ENCODE assay signal across 8 cellular contexts in the genomic region with DNA sequence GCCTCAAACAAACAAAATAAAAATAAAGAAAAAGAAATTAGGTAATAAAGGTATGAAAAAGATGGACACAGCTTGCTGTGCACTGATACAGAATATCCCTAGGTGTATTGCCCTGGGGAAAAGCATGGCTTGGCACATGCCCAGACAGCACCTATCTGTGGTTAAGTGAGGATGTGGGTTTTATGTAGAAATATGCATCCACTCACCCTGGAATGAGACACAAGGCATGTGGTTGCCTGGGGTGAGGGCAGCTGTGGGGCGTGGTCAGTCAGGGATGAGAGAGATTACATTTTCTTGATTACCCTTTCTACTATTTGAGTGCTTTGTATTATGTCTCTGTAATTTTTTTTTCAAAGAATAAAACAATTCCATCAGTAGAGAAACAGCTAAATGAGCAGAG. TPM values are rescaled to one million over a fixed set of nuclear protein-coding genes. Genes with fewer than 3 reads are reported as not detected.
DNase-seq lines count a peak whose midpoint lies in the region; ATAC-seq lines count a peak whose summit lies in the region.

No MANE protein-coding gene starts in this region.

- no peak overlapping the region for H2AFZ ChIP-seq in GM23248

- no peaks in the 10 kb centered on the region for H3K9me3 ChIP-seq in GM23248 (ENCODE audit: low read depth)
- H3K9me3 ChIP-seq in naive thymus-derived CD4-positive, alpha-beta T cell (ENCODE audit: control insufficient read depth in 2 of 3, low read length in 3 of 3), result no peaks in the 10 kb centered on the region

- DNase-seq in GM23248 (peak; percentile 66), RKO (ENCODE audit: low spot score) (peak; percentile 63), NCI-H82 (lab: John Stamatoyannopoulos, UW) (no peak), DMS153 (lab: John Stamatoyannopoulos, UW) (no peak), NCI-H2081 (lab: John Stamatoyannopoulos, UW) (no peak)
- peak; percentile 62 for DNase-seq in activated naive CD8-positive, alpha-beta T cell treated with anti-CD3 and anti-CD28 coated beads, Interleukin-2, amount 50 U/mL, for 24 hours
- peak in 8 of 9 donors; percentile 45 to 81 (median 76) for DNase-seq in naive thymus-derived CD4-positive, alpha-beta T cell

- peaks cover under 1% of the 10 kb centered on the region for H3K27me3 ChIP-seq in GM23248 (replicated peaks; ENCODE audit: insufficient read depth)
- H3K27me3 ChIP-seq in naive thymus-derived CD4-positive, alpha-beta T cell (ENCODE audit: control insufficient read depth in 2 of 2, insufficient read depth in 2 of 2, low read length in 2 of 2), result no peaks in the 10 kb centered on the region

- CTCF ChIA-PET in naive thymus-derived CD4-positive, alpha-beta T cell (lab: Charles Lee), result no interaction called here

- peaks cover 22% of the 10 kb centered on the region for H3K4me1 Mint-ChIP-seq in activated naive CD8-positive, alpha-beta T cell treated with anti-CD3 and anti-CD28 coated beads, Interleukin-2, amount 50 U/mL, for 24 hours
- peaks cover 34 to 79% (median 60%) of the 10 kb centered on the region in 7 donors for H3K4me1 Mint-ChIP-seq in naive thymus-derived CD4-positive, alpha-beta T cell

- H3K9me3 Mint-ChIP-seq in activated naive CD8-positive, alpha-beta T cell treated with anti-CD3 and anti-CD28 coated beads, Interleukin-2, amount 50 U/mL, for 24 hours, result no peaks in the 10 kb centered on the region
- H3K9me3 Mint-ChIP-seq in naive thymus-derived CD4-positive, alpha-beta T cell, result no peaks in the 10 kb centered on the region

- H3K4me3 Mint-ChIP-seq in activated naive CD8-positive, alpha-beta T cell treated with anti-CD3 and anti-CD28 coated beads, Interleukin-2, amount 50 U/mL, for 24 hours, result no peak overlapping the region
- H3K4me3 Mint-ChIP-seq in naive thymus-derived CD4-positive, alpha-beta T cell, result peak overlapping the region; percentile 58 to 86 (median 78)

- WGBS in GM23248 (ENCODE audit: low coverage in 1 of 2, low lambda C conversion rate in 2 of 2, missing lambda C conversion rate in 2 of 2), 2 experiments, result 25 to 43% methylated on average over 1 of the region's 1 CpG

- POLR2A ChIA-PET in naive thymus-derived CD4-positive, alpha-beta T cell (lab: Charles Lee), result interaction anchor here (1.0 to 5.6 kb wide), 8 partner anchors 11 to 32 kb away, joined by 3 to 36 read pairs (median 6); partner anchors contain the start of gene ARL2BP

- intact Hi-C loops in naive thymus-derived CD4-positive, alpha-beta T cell (cut with micrococcal nuclease), result loop anchor here in 1 of 2 donors (1.0 kb wide), 1 partner anchor 10 kb away; no protein-coding TSS in a partner anchor

- no peak overlapping the region for H3K9ac ChIP-seq in GM23248

- peaks cover 16% of the 10 kb centered on the region for H3K4me1 ChIP-seq in GM23248 (ENCODE audit: insufficient read depth)
- peaks cover 12 to 42% of the 10 kb centered on the region in 2 donors for H3K4me1 ChIP-seq in naive thymus-derived CD4-positive, alpha-beta T cell (ENCODE audit: control insufficient read depth in 2 of 2, insufficient read depth in 2 of 2, low read length in 2 of 2)

- H3K36me3 ChIP-seq in GM23248 (ENCODE audit: low read depth), result no peaks in the 10 kb centered on the region
- no peaks in the 10 kb centered on the region for H3K36me3 ChIP-seq in naive thymus-derived CD4-positive, alpha-beta T cell (ENCODE audit: control insufficient read depth in 2 of 3, insufficient read depth in 3 of 3, low read length in 3 of 3)

- no peaks in the 10 kb centered on the region for H3K9me2 ChIP-seq in GM23248 (ENCODE audit: insufficient read depth)

- H3K36me3 Mint-ChIP-seq in activated naive CD8-positive, alpha-beta T cell treated with anti-CD3 and anti-CD28 coated beads, Interleukin-2, amount 50 U/mL, for 24 hours (ENCODE audit: low read depth), result no peaks in the 10 kb centered on the region
- H3K36me3 Mint-ChIP-seq in naive thymus-derived CD4-positive, alpha-beta T cell, result no peaks in the 10 kb centered on the region

- no peak overlapping the region for H3K4me3 ChIP-seq in GM23248
- H3K4me3 ChIP-seq in naive thymus-derived CD4-positive, alpha-beta T cell (ENCODE audit: low read length), result no peak overlapping the region

- 0 out of 2 replicates have a peak, but pooled peaks cover 5% of the 10 kb centered on the region for H3F3A ChIP-seq in GM23248 (ENCODE audit: insufficient read depth)

- no peaks in the 10 kb centered on the region for H3K79me2 ChIP-seq in GM23248 (ENCODE audit: insufficient read depth)

- H3K27ac Mint-ChIP-seq in activated naive CD8-positive, alpha-beta T cell treated with anti-CD3 and anti-CD28 coated beads, Interleukin-2, amount 50 U/mL, for 24 hours, result peak overlapping the region; percentile 71
- H3K27ac Mint-ChIP-seq in naive thymus-derived CD4-positive, alpha-beta T cell, result peak overlapping the region; percentile 36 to 93 (median 85)

- ATAC-seq in activated naive CD8-positive, alpha-beta T cell treated with anti-CD3 and anti-CD28 coated beads, Interleukin-2, amount 50 U/mL, for 24 hours, result peak; percentile 81
- ATAC-seq in naive thymus-derived CD4-positive, alpha-beta T cell, result peak; percentile 92
- ATAC-seq in GM21360 (IDR thresholded peaks at IDR 0.05; ENCODE audit: unreplicated experiment), result no peak

- H4K20me1 ChIP-seq in GM23248 (ENCODE audit: insufficient read depth), result no peaks in the 10 kb centered on the region

- in situ Hi-C loops in GM23248 (cut with MboI), result no loop called here

- H3K27me3 Mint-ChIP-seq in activated naive CD8-positive, alpha-beta T cell treated with anti-CD3 and anti-CD28 coated beads, Interleukin-2, amount 50 U/mL, for 24 hours, result peaks cover 5% of the 10 kb centered on the region
- H3K27me3 Mint-ChIP-seq in naive thymus-derived CD4-positive, alpha-beta T cell, result peaks cover 0 to 19% (median 0%) of the 10 kb centered on the region in 5 donors

- H3K4me2 ChIP-seq in GM23248 (ENCODE audit: unreplicated experiment), result no peak overlapping the region

- H3K27ac ChIP-seq in GM23248, result no peak overlapping the region
- no peak overlapping the region for H3K27ac ChIP-seq in naive thymus-derived CD4-positive, alpha-beta T cell (ENCODE audit: low read depth, low read length)

RNA-seq across cellular contexts. Expression of gene PLLP, which starts 6.9 kb away (rescaled TPM):
- not detected in 2 replicates for total RNA-seq in GM23248 (2014; rRNA removed; shearing (Covaris generic))
- polyA plus RNA-seq in GM23248 (2016; fragmentation: Nextera tagmentation; extraction: Ambion mirVana), result 0.44 and 0.46 TPM in 2 replicates
- 1 to 10 TPM in 4 of 5 experiments, under 1 TPM in 1; 0.36 to 8.4 (median 3.3) TPM for total RNA-seq in naive thymus-derived CD4-positive, alpha-beta T cell
- 10 to 100 TPM; 10.0 to 26.0 TPM for polyA plus RNA-seq in naive thymus-derived CD4-positive, alpha-beta T cell

RNA-seq across cellular contexts. Expression of gene ARL2BP, which starts 32.5 kb away (rescaled TPM):
- total RNA-seq in GM23248 (2014; rRNA removed; shearing (Covaris generic)), result 116 and 136 TPM in 2 replicates
- polyA plus RNA-seq in GM23248 (2016; fragmentation: Nextera tagmentation; extraction: Ambion mirVana), result 111 and 114 TPM in 2 replicates
- total RNA-seq in naive thymus-derived CD4-positive, alpha-beta T cell, result 10 to 100 TPM; 32.6 to 57.7 (median 37.9) TPM
- polyA plus RNA-seq in naive thymus-derived CD4-positive, alpha-beta T cell, result 100 to 1,000 TPM; 146 to 166 TPM

Comparison
In these comparisons a context has a peak if more than half of its experiments do, and no peak if none do; other contexts are left out.
1. DNase-seq: peak in GM23248 (single experiment), RKO (single experiment), activated naive CD8-positive, alpha-beta T cell treated with anti-CD3 and anti-CD28 coated beads, Interleukin-2, amount 50 U/mL, for 24 hours (single experiment) and naive thymus-derived CD4-positive, alpha-beta T cell (8 of 9); none in NCI-H82 (single experiment), DMS153 (single experiment) and NCI-H2081 (0 of 2).